In the genomic region with DNA sequence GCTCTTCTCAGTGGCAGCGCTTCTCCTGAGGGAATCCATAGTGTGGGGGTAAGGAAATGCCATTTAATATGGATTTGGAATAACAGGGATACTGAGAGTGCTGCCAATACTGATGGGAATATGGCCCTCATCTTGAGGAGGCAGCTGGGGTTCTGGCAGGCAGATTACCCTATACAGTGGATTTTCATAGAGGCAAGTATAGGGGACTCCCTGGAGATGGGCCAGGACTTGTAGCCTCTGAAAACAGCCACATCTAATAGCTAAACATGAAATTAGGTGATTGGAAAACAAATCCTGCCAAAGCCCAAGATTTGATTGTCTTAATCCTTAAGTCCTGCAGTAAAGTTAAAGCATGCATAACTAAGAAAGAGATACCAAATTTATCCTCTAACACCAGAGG, we compare ENCODE assay signal across 21 cellular contexts. TPM values are rescaled to one million over a fixed set of nuclear protein-coding genes. Genes with fewer than 3 reads are reported as not detected.
DNase-seq lines count a peak whose midpoint lies in the region; ATAC-seq lines count a peak whose summit lies in the region.
"Had no signal": no experiment of that assay in that cellular context is flagged by ENCODE, and none has a peak within 500 bp of the region (broad histone marks: within the 10 kb centered on the region; RNA-seq: fewer than 3 reads in every experiment).

No MANE protein-coding gene starts in this region.

- H3K27ac Mint-ChIP-seq in activated T-cell treated with anti-CD3 and anti-CD28 coated beads, Interleukin-2, amount 50 U/mL, for 72 hours = peak overlapping the region; percentile 26
- no peak overlapping the region for H3K27ac Mint-ChIP-seq in activated naive CD8-positive, alpha-beta T cell treated with anti-CD3 and anti-CD28 coated beads for 36 hours
- H3K27ac Mint-ChIP-seq: B cell; CD4-positive, alpha-beta T cell; CD8-positive, alpha-beta T cell had no signal

- no peak for DNase-seq in activated T-cell treated with anti-CD3 and anti-CD28 coated beads, Interleukin-2, amount 50 U/mL, for 72 hours
- DNase-seq in activated T-cell treated with anti-CD3 and anti-CD28 coated beads, Interleukin-2, amount 50 U/mL, for 48 hours = no peak
- DNase-seq in NCI-H82 treated with DMSO at 0.1 percent for 48 hours (lab: John Stamatoyannopoulos, UW; ENCODE audit: unreplicated experiment) (peak; percentile 52), NCI-H1930 (lab: John Stamatoyannopoulos, UW) (no peak)
- no peak for DNase-seq in activated naive CD8-positive, alpha-beta T cell treated with anti-CD3 and anti-CD28 coated beads for 36 hours
- DNase-seq: Caco-2; Calu3; CD4-positive, alpha-beta T cell; CD8-positive, alpha-beta T cell; DMS 273 treated with DMSO at 0.1 percent for 48 hours; DMS153; DMS53; DMS79; DND-41; EL; GDM1 had no signal

- no peaks in the 10 kb centered on the region for H3K36me3 Mint-ChIP-seq in activated T-cell treated with anti-CD3 and anti-CD28 coated beads, Interleukin-2, amount 50 U/mL, for 72 hours (ENCODE audit: insufficient read depth in 2 of 2)
- H3K36me3 Mint-ChIP-seq in activated naive CD8-positive, alpha-beta T cell treated with anti-CD3 and anti-CD28 coated beads for 36 hours = no peaks in the 10 kb centered on the region
- H3K36me3 Mint-ChIP-seq: CD8-positive, alpha-beta T cell had no signal

- H3K9me3 Mint-ChIP-seq in activated T-cell treated with anti-CD3 and anti-CD28 coated beads, Interleukin-2, amount 50 U/mL, for 72 hours = peaks cover 0 to 1% of the 10 kb centered on the region in 2 donors
- no peaks in the 10 kb centered on the region for H3K9me3 Mint-ChIP-seq in activated naive CD8-positive, alpha-beta T cell treated with anti-CD3 and anti-CD28 coated beads for 36 hours
- H3K9me3 Mint-ChIP-seq: CD4-positive, alpha-beta T cell; CD8-positive, alpha-beta T cell had no signal

- H3K4me1 Mint-ChIP-seq in activated T-cell treated with anti-CD3 and anti-CD28 coated beads, Interleukin-2, amount 50 U/mL, for 72 hours (ENCODE audit: low read depth) = no peaks in the 10 kb centered on the region
- H3K4me1 Mint-ChIP-seq in activated naive CD8-positive, alpha-beta T cell treated with anti-CD3 and anti-CD28 coated beads for 36 hours = no peaks in the 10 kb centered on the region
- H3K4me1 Mint-ChIP-seq: B cell had no signal

- H3K4me3 Mint-ChIP-seq in activated T-cell treated with anti-CD3 and anti-CD28 coated beads, Interleukin-2, amount 50 U/mL, for 72 hours = no peak overlapping the region
- H3K4me3 Mint-ChIP-seq in activated naive CD8-positive, alpha-beta T cell treated with anti-CD3 and anti-CD28 coated beads for 36 hours = no peak overlapping the region
- H3K4me3 Mint-ChIP-seq: B cell; CD4-positive, alpha-beta T cell; CD8-positive, alpha-beta T cell had no signal

- no peak for ATAC-seq in activated T-cell treated with anti-CD3 and anti-CD28 coated beads, Interleukin-2, amount 50 U/mL, for 72 hours (replicated peaks in 1 of 2)
- ATAC-seq: A549; CD8-positive, alpha-beta T cell; GM12878 had no signal

- no peaks in the 10 kb centered on the region for H3K27me3 Mint-ChIP-seq in activated T-cell treated with anti-CD3 and anti-CD28 coated beads, Interleukin-2, amount 50 U/mL, for 72 hours (ENCODE audit: low read depth)
- peaks cover 2% of the 10 kb centered on the region for H3K27me3 Mint-ChIP-seq in activated naive CD8-positive, alpha-beta T cell treated with anti-CD3 and anti-CD28 coated beads for 36 hours

RNA-seq across cellular contexts. Expression of a gene that starts 30.9 kb away (rescaled TPM):
- 10 to 100 TPM; 23.4 to 26.1 TPM for total RNA-seq in activated T-cell treated with anti-CD3 and anti-CD28 coated beads, Interleukin-2, amount 50 U/mL, for 72 hours
- 10 to 100 TPM; 28.2 to 28.7 TPM for total RNA-seq in activated naive CD8-positive, alpha-beta T cell treated with anti-CD3 and anti-CD28 coated beads for 36 hours

RNA-seq across cellular contexts. Expression of a gene that starts 31.2 kb away (rescaled TPM):
- 10 to 100 TPM; 34.3 to 52.0 TPM for total RNA-seq in activated T-cell treated with anti-CD3 and anti-CD28 coated beads, Interleukin-2, amount 50 U/mL, for 72 hours
- 10 to 100 TPM; 37.9 to 41.8 TPM for total RNA-seq in activated naive CD8-positive, alpha-beta T cell treated with anti-CD3 and anti-CD28 coated beads for 36 hours

RNA-seq across cellular contexts. Expression of a gene that starts 59.3 kb away (rescaled TPM):
- total RNA-seq in activated T-cell treated with anti-CD3 and anti-CD28 coated beads, Interleukin-2, amount 50 U/mL, for 72 hours = under 1 TPM in 1 of 2 donors, not detected in 1; 0.30 TPM
- not detected for total RNA-seq in activated naive CD8-positive, alpha-beta T cell treated with anti-CD3 and anti-CD28 coated beads for 36 hours
- total RNA-seq: A172; B cell; Caco-2; Calu3; CD4-positive, alpha-beta T cell; CD8-positive, alpha-beta T cell; G401 had no signal
